ENCODE assay signal across 8 cellular contexts in the genomic region with DNA sequence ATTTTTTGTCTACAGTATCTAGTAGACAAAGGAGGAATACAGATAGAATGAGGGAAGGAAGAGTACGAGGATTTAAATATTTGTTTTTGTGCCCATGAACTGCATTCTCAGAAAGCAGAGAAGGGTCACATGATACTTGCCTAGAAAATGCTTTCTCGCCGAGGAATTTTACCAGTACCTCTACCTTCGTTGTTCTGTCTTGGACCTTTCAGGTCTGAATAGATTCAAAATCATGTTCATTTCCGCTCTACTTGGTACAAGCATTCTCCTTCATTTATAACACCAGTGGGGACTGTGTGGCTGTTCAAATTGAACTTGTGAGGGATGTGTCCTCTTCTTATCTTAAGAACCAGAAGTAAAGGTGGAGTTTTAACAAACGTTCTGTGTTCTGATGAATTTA. TPM values are rescaled to one million over a fixed set of nuclear protein-coding genes. Genes with fewer than 3 reads are reported as not detected.
A peak's percentile ranks its signal among the peaks of the same experiment; 100 is the strongest.
DNase-seq lines count a peak whose midpoint lies in the region; ATAC-seq, FAIRE-seq and TF ChIP-seq lines count a peak whose summit lies in the region.

No MANE protein-coding gene starts in this region.

- TSS peak; percentile 51 for BruUV-seq in Panc1 (replicated peaks; lab: Mats Ljungman, UMichigan)

- H3K4me3 ChIP-seq in Panc1 (ENCODE audit: low read depth in 2 of 2, low read length in 2 of 2), result peak overlapping the region; percentile 81 to 82
- peak overlapping the region; percentile 80 for H3K4me3 ChIP-seq in parathyroid adenoma (ENCODE audit: low read depth, low read length)

- H3K27ac ChIP-seq in Panc1 (ENCODE audit: low read length) (peak overlapping the region; percentile 76), epithelial cell of prostate (peak overlapping the region; percentile 92), parathyroid adenoma (no peak overlapping the region)

- H3K27me3 ChIP-seq in Panc1 (ENCODE audit: control insufficient read depth, insufficient read depth, low read length) (no peaks in the 10 kb centered on the region), parathyroid adenoma (ENCODE audit: control insufficient read depth, insufficient read depth, low read length) (no peaks in the 10 kb centered on the region)

- POLR2A ChIA-PET in Panc1 (lab: Charles Lee), result no interaction called here

- no peak overlapping the region for H3K9ac ChIP-seq in parathyroid adenoma

- H3K36me3 ChIP-seq in Panc1 (ENCODE audit: control insufficient read depth, insufficient read depth, low read length) (peaks cover 4% of the 10 kb centered on the region), parathyroid adenoma (ENCODE audit: control insufficient read depth, insufficient read depth, low read length) (no peaks in the 10 kb centered on the region)

- TF ChIP-seq CTCF in Panc1 (IDR thresholded peaks at IDR 0.05) (no peak), parathyroid adenoma (IDR thresholded peaks at IDR 0.05) (no peak)

- H2AFZ ChIP-seq in parathyroid adenoma, result no peak overlapping the region

- H3K9me3 ChIP-seq in Panc1 (ENCODE audit: control insufficient read depth, insufficient read depth, low read depth, low read length), result no peaks in the 10 kb centered on the region
- H3K9me3 ChIP-seq in parathyroid adenoma (ENCODE audit: control insufficient read depth, low read length), result no peaks in the 10 kb centered on the region

- DNase-seq in EH (ENCODE audit: low read depth), result peak; percentile 26
- DNase-seq in Panc1 (ENCODE audit: low read depth, low spot score), result no peak
- no peak for DNase-seq in epithelial cell of prostate (ENCODE audit: low read depth, low spot score)
- no peak for DNase-seq in NCI-H82 treated with DMSO at 0.1 percent for 48 hours (lab: John Stamatoyannopoulos, UW; ENCODE audit: unreplicated experiment)
- DNase-seq in NCI-H82 (lab: John Stamatoyannopoulos, UW), result no peak
- no peak for DNase-seq in frontal cortex (ENCODE audit: low spot score in 2 of 2)

- FAIRE-seq in frontal cortex (lab: Jason Lieb, UNC), result no peak

- in situ Hi-C loops in Panc1 (cut with HindIII; ENCODE audit: low pct_unique_long_range_greater_than_20kb, low sequenced_read_pairs), result no loop called here

- peaks cover 12% of the 10 kb centered on the region for H3K79me2 ChIP-seq in parathyroid adenoma

- CTCF ChIA-PET in Panc1 (lab: Charles Lee), result no interaction called here

- ATAC-seq in Panc1 (no peak), GM21786 (IDR thresholded peaks at IDR 0.05; ENCODE audit: unreplicated experiment) (no peak)

- peak overlapping the region; percentile 81 for H3K4me2 ChIP-seq in parathyroid adenoma (ENCODE audit: low read length)

- intact Hi-C loops in Panc1 (cut with micrococcal nuclease; ENCODE audit: unreplicated experiment), result no loop called here

- H3K4me1 ChIP-seq in Panc1 (ENCODE audit: control insufficient read depth, insufficient read depth, low read length) (peaks cover 3% of the 10 kb centered on the region; the same call in 1 of the 2 replicates), parathyroid adenoma (peaks cover 5% of the 10 kb centered on the region)

RNA-seq across cellular contexts. Expression of gene USP38, which starts 1.9 kb away (rescaled TPM):
- total RNA-seq in Panc1 (2021; ENCODE audit: unreplicated experiment), result 11.7 TPM
- 5.1 TPM for polyA plus RNA-seq in Panc1 (2012; ENCODE audit: insufficient read length)
- 20.0 TPM for total RNA-seq in frontal cortex
